ENCODE assay signal across 18 cellular contexts in genomic region chr7:137488038-137488437, GRCh38.
DNase-seq lines count a peak whose midpoint lies in the region; ATAC-seq and TF ChIP-seq lines count a peak whose summit lies in the region.
"Had no signal": no experiment of that assay in that cellular context is flagged by ENCODE, and none has a peak within 500 bp of the region (broad histone marks: within the 10 kb centered on the region; RNA-seq: fewer than 3 reads in every experiment).

No MANE protein-coding gene starts in this region.

- no peak overlapping the region for H2AK5ac ChIP-seq in mesenchymal stem cell (ENCODE audit: low read length, severe bottlenecking)

- no peak overlapping the region for H2BK120ac ChIP-seq in mesenchymal stem cell (ENCODE audit: low read depth, low read length)

- H4K91ac ChIP-seq in mesenchymal stem cell (ENCODE audit: low read length): no peak overlapping the region

- WGBS in mesenchymal stem cell: 100% methylated on average over 1 of the region's 1 CpG

- H3K4me1 ChIP-seq in BE2C (no peaks in the 10 kb centered on the region), PC-3 (ENCODE audit: insufficient read depth, low read length) (no peaks in the 10 kb centered on the region), mesenchymal stem cell (ENCODE audit: control insufficient read depth, insufficient read depth, low read depth, low read length) (no peaks in the 10 kb centered on the region)
- H3K4me1 ChIP-seq: gastroesophageal sphincter, prostate gland, testis had no signal

- no peak overlapping the region for H2BK5ac ChIP-seq in mesenchymal stem cell (ENCODE audit: low read depth, low read length, poor library complexity, severe bottlenecking)

- no peaks in the 10 kb centered on the region for H3K79me2 ChIP-seq in PC-3 (ENCODE audit: low read length)

- no peak overlapping the region for H2BK15ac ChIP-seq in mesenchymal stem cell (ENCODE audit: low read depth, poor library complexity, severe bottlenecking)

- H2AFZ ChIP-seq in PC-3 (ENCODE audit: low read length) (no peak overlapping the region), mesenchymal stem cell (ENCODE audit: low read depth, low read length) (no peak overlapping the region)

- H3K4me2 ChIP-seq in PC-3 (ENCODE audit: low read length) (no peak overlapping the region), mesenchymal stem cell (ENCODE audit: low read length, poor library complexity, severe bottlenecking) (no peak overlapping the region)

- no peak overlapping the region for H3K23ac ChIP-seq in mesenchymal stem cell (ENCODE audit: low read length in 2 of 2)

- H3K9me3 ChIP-seq in BE2C (no peaks in the 10 kb centered on the region), PC-3 (ENCODE audit: low read length) (no peaks in the 10 kb centered on the region), mesenchymal stem cell (ENCODE audit: control insufficient read depth, low read length) (no peaks in the 10 kb centered on the region)
- H3K9me3 ChIP-seq: gastroesophageal sphincter, prostate gland, testis had no signal

- no peak overlapping the region for H3K4ac ChIP-seq in mesenchymal stem cell (ENCODE audit: low read depth in 1 of 2, low read length in 2 of 2)

- CTCF ChIA-PET in PC-3 (lab: Charles Lee): interaction anchor here (0.7 kb wide), 1 partner anchor 81 kb away, joined by 3 read pairs; no protein-coding TSS in a partner anchor

- H3K27me3 ChIP-seq in BE2C (no peaks in the 10 kb centered on the region), PC-3 (ENCODE audit: low read length) (peaks cover 7% of the 10 kb centered on the region; the same call in 1 of the 2 replicates), mesenchymal stem cell (ENCODE audit: control insufficient read depth in 1 of 2, insufficient read depth in 1 of 2, low read length in 2 of 2) (no peaks in the 10 kb centered on the region)
- H3K27me3 ChIP-seq: gastroesophageal sphincter, testis had no signal

- H4K8ac ChIP-seq in mesenchymal stem cell (ENCODE audit: low read length): no peak overlapping the region

- H3K9ac ChIP-seq in PC-3 (ENCODE audit: low read length): no peak overlapping the region
- no peak overlapping the region for H3K9ac ChIP-seq in mesenchymal stem cell (ENCODE audit: low read length)

- H3K27ac ChIP-seq in PC-3 (ENCODE audit: low read length) (no peak overlapping the region), mesenchymal stem cell (ENCODE audit: low read length, poor library complexity, severe bottlenecking) (no peak overlapping the region)
- H3K27ac ChIP-seq: gastroesophageal sphincter, prostate gland, testis had no signal

- no peak overlapping the region for H3K14ac ChIP-seq in mesenchymal stem cell (ENCODE audit: low read length in 2 of 2)

- no peaks in the 10 kb centered on the region for H3K36me3 ChIP-seq in BE2C
- H3K36me3 ChIP-seq in PC-3 (ENCODE audit: low read depth, low read length): no peaks in the 10 kb centered on the region
- H3K36me3 ChIP-seq in mesenchymal stem cell (ENCODE audit: control insufficient read depth in 1 of 2, insufficient read depth in 2 of 2, low read depth in 1 of 2, low read length in 2 of 2): no peaks in the 10 kb centered on the region
- H3K36me3 ChIP-seq: gastroesophageal sphincter, prostate gland had no signal

- TF ChIP-seq CTCF in BE2C (IDR thresholded peaks at IDR 0.05; ENCODE audit: low read depth, low read length): peak; percentile 40
- peak; percentile 35; the same call in 1 of the 2 replicates for TF ChIP-seq CTCF in PC-3 (conservative IDR thresholded peaks at IDR 0.05; ENCODE audit: low read depth, low read length)
- peak; percentile 43 for TF ChIP-seq CTCF in choroid plexus epithelial cell (conservative IDR thresholded peaks at IDR 0.05; ENCODE audit: low read depth, low read length)

- H3K18ac ChIP-seq in mesenchymal stem cell (ENCODE audit: low read depth in 1 of 2, low read length in 2 of 2): no peak overlapping the region

- intact Hi-C loops in PC-3 (cut with micrococcal nuclease): no loop called here

- no peak for DNase-seq in BE2C
- no peak for DNase-seq in PC-3
- peak; percentile 47 for DNase-seq in choroid plexus epithelial cell (ENCODE audit: low read depth)
- DNase-seq in mesenchymal stem cell: peak; percentile 15
- DNase-seq in SK-N-DZ (ENCODE audit: low spot score): no peak
- DNase-seq in SIG-M5 (lab: John Stamatoyannopoulos, UW): no peak
- no peak for DNase-seq in HuH-7.5 (ENCODE audit: low spot score)
- DNase-seq: activated CD4-positive, alpha-beta memory T cell treated with anti-CD3 and anti-CD28 coated beads for 36 hours; activated naive CD4-positive, alpha-beta T cell treated with anti-CD3 and anti-CD28 coated beads, Interleukin-2, amount 50 U/mL, for 16 hours; activated T-cell treated with anti-CD3 and anti-CD28 coated beads, Interleukin-2, amount 50 U/mL, for 24 hours; effector CD8-positive, alpha-beta T cell; GOT3; KG1; NCI-H1048; testis had no signal

- POLR2A ChIA-PET in PC-3 (lab: Charles Lee; ENCODE audit: unreplicated experiment): no interaction called here

- H3K9me2 ChIP-seq in PC-3 (replicated peaks; ENCODE audit: low read length): no peaks in the 10 kb centered on the region

- H4K20me1 ChIP-seq in PC-3 (ENCODE audit: low read length): no peaks in the 10 kb centered on the region

- no peaks in the 10 kb centered on the region for H3F3A ChIP-seq in PC-3 (ENCODE audit: low read length, unreplicated experiment)

- no peak overlapping the region for H2BK12ac ChIP-seq in mesenchymal stem cell (ENCODE audit: low read length in 2 of 2)

- no TSS peak for BruUV-seq in PC-3 (replicated peaks; lab: Mats Ljungman, UMichigan)

- ATAC-seq in PC-3 (no peak), GM21529 (IDR thresholded peaks at IDR 0.05; ENCODE audit: unreplicated experiment) (no peak)
- ATAC-seq: gastroesophageal sphincter had no signal

- no peak overlapping the region for H3K4me3 ChIP-seq in BE2C (ENCODE audit: low read depth, low read length)
- H3K4me3 ChIP-seq in PC-3 (ENCODE audit: low read length): no peak overlapping the region
- H3K4me3 ChIP-seq in choroid plexus epithelial cell (ENCODE audit: low read depth, low read length): no peak overlapping the region
- no peak overlapping the region for H3K4me3 ChIP-seq in mesenchymal stem cell (ENCODE audit: insufficient read depth in 1 of 2, low read depth in 1 of 2, low read length in 2 of 2)
- H3K4me3 ChIP-seq: gastroesophageal sphincter, prostate gland, testis had no signal

- H3K79me1 ChIP-seq in mesenchymal stem cell (replicated peaks; ENCODE audit: low read length, poor library complexity, severe bottlenecking): no peaks in the 10 kb centered on the region

Comparison
In these comparisons a context has a peak if more than half of its experiments do, and no peak if none do; other contexts are left out.
1. DNase-seq: peak in choroid plexus epithelial cell (single experiment) and mesenchymal stem cell (single experiment); none in BE2C (single experiment), PC-3 (single experiment), SK-N-DZ (single experiment), SIG-M5 (single experiment) and HuH-7.5 (single experiment).
2. Peak in every context shown above with its lines, with median percentiles within 50 percentile points of each other: CTCF ChIP-seq.